9 cellular contexts compared by ENCODE assay signal in genomic region chr1:184974837-184975115, GRCh38. TPM values are rescaled to one million over a fixed set of nuclear protein-coding genes. Genes with fewer than 3 reads are reported as not detected.
DNase-seq lines count a peak whose midpoint lies in the region; ATAC-seq and TF ChIP-seq lines count a peak whose summit lies in the region.
"Had no signal": no experiment of that assay in that cellular context is flagged by ENCODE, and none has a peak within 500 bp of the region (broad histone marks: within the 10 kb centered on the region; RNA-seq: fewer than 3 reads in every experiment).

No MANE protein-coding gene starts in this region.

- no peaks in the 10 kb centered on the region for H3K27me3 ChIP-seq in AG04450 (ENCODE audit: control insufficient read depth, insufficient read depth, low read length)
- H3K27me3 ChIP-seq in BE2C = peaks cover 59% of the 10 kb centered on the region

- CTCF ChIA-PET in AG04450 (lab: Charles Lee) = interaction anchor here (0.7 to 11.7 kb wide), 4 partner anchors 8 to 169 kb away, joined by 3 to 114 read pairs (median 4); no protein-coding TSS in a partner anchor

- H3K4me1 ChIP-seq in BE2C = no peaks in the 10 kb centered on the region

- H3K4me3 Mint-ChIP-seq in HFFc6 (peak overlapping the region; percentile 79), naive B cell (peak overlapping the region; percentile 30 to 88 (median 82))
- peak overlapping the region; percentile 61 for H3K4me3 Mint-ChIP-seq in central memory CD8-positive, alpha-beta T cell

- H3K36me3 ChIP-seq in BE2C = no peaks in the 10 kb centered on the region

- H3K36me3 Mint-ChIP-seq in HFFc6 (ENCODE audit: low read depth) (no peaks in the 10 kb centered on the region), naive B cell (no peaks in the 10 kb centered on the region)
- peaks cover 30% of the 10 kb centered on the region for H3K36me3 Mint-ChIP-seq in central memory CD8-positive, alpha-beta T cell (ENCODE audit: insufficient read depth)

- peaks cover 40% of the 10 kb centered on the region for H3K4me1 Mint-ChIP-seq in HFFc6 (ENCODE audit: low read depth)
- H3K4me1 Mint-ChIP-seq in central memory CD8-positive, alpha-beta T cell = peaks cover 42% of the 10 kb centered on the region
- H3K4me1 Mint-ChIP-seq in naive B cell = peaks cover 9 to 26% (median 10%) of the 10 kb centered on the region in 3 donors

- no peak for ATAC-seq in central memory CD8-positive, alpha-beta T cell (replicated peaks; ENCODE audit: extremely low read depth, poor library complexity, severe bottlenecking)
- ATAC-seq in naive B cell (ENCODE audit: low read depth in 2 of 2) = no peak

- no peaks in the 10 kb centered on the region for H3K9me3 Mint-ChIP-seq in HFFc6
- H3K9me3 Mint-ChIP-seq in central memory CD8-positive, alpha-beta T cell = no peaks in the 10 kb centered on the region
- H3K9me3 Mint-ChIP-seq in naive B cell = no peaks in the 10 kb centered on the region

- no peak overlapping the region for H3K27ac ChIP-seq in AG04450 (ENCODE audit: low read depth, low read length)

- TF ChIP-seq CTCF in AG04450 (IDR thresholded peaks at IDR 0.05; ENCODE audit: low read depth, low read length) = no peak
- no peak for TF ChIP-seq CTCF in HFFc6 (IDR thresholded peaks at IDR 0.05)
- TF ChIP-seq CTCF in BE2C (IDR thresholded peaks at IDR 0.05; ENCODE audit: low read depth, low read length) = no peak

- peak overlapping the region; percentile 76 for H3K4me3 ChIP-seq in AG04450 (ENCODE audit: low read depth, low read length)
- no peak overlapping the region for H3K4me3 ChIP-seq in BE2C (ENCODE audit: low read depth, low read length)

- POLR2A ChIA-PET in AG04450 (lab: Yijun Ruan, JAX) = no interaction called here

- DNase-seq in AG04450 (ENCODE audit: low read depth, low spot score) (no peak), HFFc6 (no peak), naive B cell (no peak), UCSD-AML1 (lab: John Stamatoyannopoulos, UW; ENCODE audit: unreplicated experiment) (no peak), BE2C (no peak), cerebellar nuclear complex (lab: John Stamatoyannopoulos, UW) (no peak), NCI-H526 treated with DMSO at 0.1 percent for 48 hours (lab: John Stamatoyannopoulos, UW) (no peak)
- no peak for DNase-seq in central memory CD8-positive, alpha-beta T cell (ENCODE audit: low spot score in 2 of 2)
- DNase-seq: NCI-H2107 had no signal

- no peaks in the 10 kb centered on the region; the same call in 1 of the 2 replicates for H3K27me3 Mint-ChIP-seq in HFFc6 (ENCODE audit: insufficient read depth)
- no peaks in the 10 kb centered on the region for H3K27me3 Mint-ChIP-seq in central memory CD8-positive, alpha-beta T cell
- H3K27me3 Mint-ChIP-seq in naive B cell = peaks cover 9 to 14% (median 10%) of the 10 kb centered on the region in 3 donors

- H3K27ac Mint-ChIP-seq in HFFc6 (no peak overlapping the region; the same call in 1 of the 2 replicates), naive B cell (no peak overlapping the region)
- peak overlapping the region; percentile 80 for H3K27ac Mint-ChIP-seq in central memory CD8-positive, alpha-beta T cell (ENCODE audit: low read depth)

- H3K9me3 ChIP-seq in AG04450 (ENCODE audit: control insufficient read depth, insufficient read depth, low read length) = no peaks in the 10 kb centered on the region
- H3K9me3 ChIP-seq in BE2C = no peaks in the 10 kb centered on the region

RNA-seq across cellular contexts. Expression of gene NIBAN1, which starts 0.5 kb away (rescaled TPM):
- polyA plus RNA-seq in AG04450 (2011; rRNA removed) (32.9 and 35.0 TPM in 2 replicates), naive B cell (ENCODE audit: low read depth in 6 of 6) (1 to 10 TPM in 1 of 6 donors, under 1 TPM in 4, not detected in 1; 0.13 to 1.3 (median 0.34) TPM)
- 36.4 and 37.0 TPM in 2 replicates for polyA minus RNA-seq in AG04450 (2011; rRNA and poly(A)+ RNA removed)
- 10 to 100 TPM; 13.2 to 29.8 (median 27.6) TPM for total RNA-seq in HFFc6 (2021; fragmentation: NEBNext Ultra II Directional; extraction: Animal tissue kit (Norgen Biotek cat#: 25700))
- polyA plus RNA-seq in BE2C (2012; ENCODE audit: insufficient read depth, insufficient read length, low read depth) = 0.32 TPM

Comparison
In these comparisons a context has a peak if more than half of its experiments do, and no peak if none do; other contexts are left out.
1. RNA of gene NIBAN1, which starts 0.5 kb away (polyA plus RNA-seq): 32.9 to 35.0 TPM in AG04450; 0.13 to 1.3 TPM in naive B cell; every median in the first group is over 10 times any median in the second.
2. Peak in every context shown above with its lines, with median percentiles within 50 percentile points of each other: H3K4me3 Mint-ChIP-seq.